8 cellular contexts compared by ENCODE assay signal in genomic region chr6:136317023-136317649, GRCh38. TPM values are rescaled to one million over a fixed set of nuclear protein-coding genes. Genes with fewer than 3 reads are reported as not detected.
DNase-seq lines count a peak whose midpoint lies in the region; ATAC-seq, FAIRE-seq and TF ChIP-seq lines count a peak whose summit lies in the region.

No MANE protein-coding gene starts in this region.

- H3K4me2 ChIP-seq in endothelial cell of umbilical vein (ENCODE audit: insufficient read depth, low read length), result no peak overlapping the region

- dilution Hi-C loops in endothelial cell of umbilical vein (cut with MboI; ENCODE audit: extremely low pct_ligation_motif_present, low sequenced_read_pairs), result no loop called here

- H4K20me1 ChIP-seq in endothelial cell of umbilical vein (replicated peaks; ENCODE audit: control insufficient read depth, extremely low read depth, insufficient read depth, low read length), result no peaks in the 10 kb centered on the region

- POLR2A ChIA-PET in endothelial cell of umbilical vein (lab: Charles Lee), result interaction anchor here (1.0 kb wide), 1 partner anchor 27 kb away, joined by 3 read pairs; no protein-coding TSS in a partner anchor

- intact Hi-C loops in endothelial cell of umbilical vein (cut with micrococcal nuclease), result loop anchor here (1.0 to 2.0 kb wide), 5 partner anchors 90 to 866 kb away; no protein-coding TSS in a partner anchor

- peak overlapping the region; percentile 54 for H2AFZ ChIP-seq in endothelial cell of umbilical vein (ENCODE audit: low read depth, low read length)

- peak; percentile 69 to 74 for TF ChIP-seq CTCF in endothelial cell of umbilical vein (IDR thresholded peaks at IDR 0.05; ENCODE audit: extremely low read depth in 1 of 2, insufficient read depth in 1 of 2, low read depth in 1 of 2, low read length in 2 of 2)

- no peaks in the 10 kb centered on the region for H3K79me2 ChIP-seq in endothelial cell of umbilical vein (ENCODE audit: control insufficient read depth, insufficient read depth, low read length)

- H3K4me3 ChIP-seq in endothelial cell of umbilical vein (replicated peaks in 1 of 3; ENCODE audit: insufficient read depth in 1 of 3, low read depth in 1 of 3, low read length in 3 of 3), result no peak overlapping the region

- no peak overlapping the region for H3K9ac ChIP-seq in endothelial cell of umbilical vein (replicated peaks; ENCODE audit: extremely low read depth, insufficient read depth, low read length)

- H3K9me1 ChIP-seq in endothelial cell of umbilical vein (replicated peaks; ENCODE audit: control insufficient read depth, extremely low read depth, insufficient read depth, low read length), result no peaks in the 10 kb centered on the region

- TF ChIP-seq POLR2A in endothelial cell of umbilical vein (IDR thresholded peaks at IDR 0.05; ENCODE audit: low read depth, low read length), result no peak

- BruUV-seq in endothelial cell of umbilical vein (replicated peaks; lab: Mats Ljungman, UMichigan), result no TSS peak

- DNase-seq in NCI-H748 treated with DMSO at 0.1 percent for 48 hours (lab: John Stamatoyannopoulos, UW) (peak; percentile 44), endothelial cell of umbilical vein (ENCODE audit: low read depth, low spot score) (peak; percentile 59), myocyte (ENCODE audit: low read depth) (peak; percentile 66)
- peak; percentile 9 to 27 for DNase-seq in activated CD8-positive, alpha-beta memory T cell treated with anti-CD3 and anti-CD28 coated beads for 1 hour (ENCODE audit: extremely low read depth in 1 of 2, low read depth in 1 of 2)
- peak; percentile 11 to 76 (median 48) for DNase-seq in stimulated activated naive CD4-positive, alpha-beta T cell (lab: John Stamatoyannopoulos, UW)

- H3K36me3 ChIP-seq in endothelial cell of umbilical vein (ENCODE audit: control insufficient read depth in 2 of 2, extremely low read depth in 1 of 2, insufficient read depth in 2 of 2, low read length in 2 of 2), result no peaks in the 10 kb centered on the region

- ATAC-seq in GM18498 (IDR thresholded peaks at IDR 0.05; ENCODE audit: unreplicated experiment) (peak; percentile 81), HG03469 (IDR thresholded peaks at IDR 0.05; ENCODE audit: unreplicated experiment) (peak; percentile 56)

- H3K27me3 ChIP-seq in endothelial cell of umbilical vein (ENCODE audit: control insufficient read depth in 2 of 2, insufficient read depth in 2 of 2, low read length in 2 of 2), result peaks cover 5 to 7% of the 10 kb centered on the region in 2 experiments

- FAIRE-seq in A204.1 (lab: Jason Lieb, UNC) (peak; percentile 93), endothelial cell of umbilical vein (lab: Jason Lieb, UNC) (peak; percentile 46)

- no peaks in the 10 kb centered on the region for H3K4me1 ChIP-seq in endothelial cell of umbilical vein (ENCODE audit: control insufficient read depth, extremely low read depth, insufficient read depth, low read length)

- H3K9me3 ChIP-seq in endothelial cell of umbilical vein (replicated peaks; ENCODE audit: control insufficient read depth, insufficient read depth, low read length), result no peaks in the 10 kb centered on the region

- CTCF ChIA-PET in endothelial cell of umbilical vein (lab: Charles Lee), result interaction anchor here (0.6 to 3.6 kb wide), 37 partner anchors 9 to 889 kb away, joined by 3 to 42 read pairs (median 4); partner anchors contain the start of genes BCLAF1, MAP3K5 and MTFR2

- no peak overlapping the region for H3K27ac ChIP-seq in endothelial cell of umbilical vein (ENCODE audit: insufficient read depth, low read depth, low read length)

TF ChIP-seq in endothelial cell of umbilical vein, 7 proteins besides CTCF, POLR2A, EP300 and RAD21:
- TF ChIP-seq JUN (IDR thresholded peaks at IDR 0.05; ENCODE audit: borderline replicate concordance, insufficient read depth, insufficient read length, low read depth) (no peak), MYC (IDR thresholded peaks at IDR 0.05; ENCODE audit: low read depth, low read length) (no peak), MAX (IDR thresholded peaks at IDR 0.05; ENCODE audit: insufficient read depth, insufficient read length) (no peak), GATA2 (IDR thresholded peaks at IDR 0.05; ENCODE audit: insufficient read depth, insufficient read length, low read depth, low read length) (no peak), POLR2AphosphoS5 (IDR thresholded peaks at IDR 0.05; ENCODE audit: insufficient read depth, low read depth, low read length) (no peak), FOS (IDR thresholded peaks at IDR 0.05; ENCODE audit: borderline replicate concordance, insufficient read depth, low read length) (no peak), EZH2 (IDR thresholded peaks at IDR 0.05; ENCODE audit: borderline replicate concordance, low read depth, low read length, severe bottlenecking) (no peak)

RNA-seq across cellular contexts. Expression of gene BCLAF1, which starts 27.5 kb away (rescaled TPM):
- total RNA-seq in endothelial cell of umbilical vein (151 and 156 TPM in 2 replicates), myocyte (95.0 and 135 TPM in 2 replicates)
- polyA plus RNA-seq in endothelial cell of umbilical vein, result 18.9 and 23.4 TPM in 2 replicates
- 27.9 and 29.3 TPM in 2 replicates for polyA plus RNA-seq in endothelial cell of umbilical vein (2011; cell fraction: cytosol; rRNA removed)
- 111 and 146 TPM in 2 replicates for polyA plus RNA-seq in endothelial cell of umbilical vein (2011; cell fraction: nucleus; rRNA removed)
- 82.1 and 108 TPM in 2 replicates for polyA plus RNA-seq in endothelial cell of umbilical vein (2012)
- 95.3 and 104 TPM in 2 replicates for polyA minus RNA-seq in endothelial cell of umbilical vein
- polyA minus RNA-seq in endothelial cell of umbilical vein (2011; cell fraction: cytosol; rRNA and poly(A)+ RNA removed), result 90.4 TPM
- 252 and 329 TPM in 2 replicates for polyA minus RNA-seq in endothelial cell of umbilical vein (2011; cell fraction: nucleus; rRNA and poly(A)+ RNA removed)
- 39.3 TPM for polyA plus RNA-seq in myocyte (2012)
